Comparison of ENCODE assay signal across 8 cellular contexts in genomic region chrX:57121162-57121741, GRCh38. TPM values are rescaled to one million over a fixed set of nuclear protein-coding genes. Genes with fewer than 3 reads are reported as not detected.
A peak's percentile ranks its signal among the peaks of the same experiment; 100 is the strongest.
DNase-seq lines count a peak whose midpoint lies in the region; ATAC-seq and TF ChIP-seq lines count a peak whose summit lies in the region.

TSS of gene SPIN2B (minus strand) at chrX:57121548.

- POLR2A ChIA-PET in CD8-positive, alpha-beta T cell (lab: Charles Lee) = no interaction called here

- peaks cover 4% of the 10 kb centered on the region for H3K4me1 ChIP-seq in CD8-positive, alpha-beta T cell (ENCODE audit: insufficient read depth, low read length)
- H3K4me1 ChIP-seq in endodermal cell (ENCODE audit: control insufficient read depth, insufficient read depth, low read length) = no peaks in the 10 kb centered on the region
- no peaks in the 10 kb centered on the region for H3K4me1 ChIP-seq in mesodermal cell (ENCODE audit: control insufficient read depth, insufficient read depth, low read length, poor library complexity, severe bottlenecking)

- H3K27ac Mint-ChIP-seq in CD8-positive, alpha-beta T cell = peak within 1 kb of the TSS; percentile 89
- H3K27ac Mint-ChIP-seq in endodermal cell = peak within 1 kb of the TSS; percentile 97

- peaks cover 24% of the 10 kb centered on the region for H3K36me3 Mint-ChIP-seq in CD8-positive, alpha-beta T cell
- peaks cover 9% of the 10 kb centered on the region for H3K36me3 Mint-ChIP-seq in endodermal cell (ENCODE audit: low read depth)

- CTCF ChIA-PET in CD8-positive, alpha-beta T cell (lab: Charles Lee) = no interaction called here

- WGBS in endodermal cell (ENCODE audit: insufficient coverage in 1 of 2, insufficient read length in 1 of 2), 2 experiments = 0% methylated on average over 1 to 40 of the region's 42 CpGs
- WGBS in mesodermal cell (ENCODE audit: insufficient coverage in 2 of 2), 2 experiments = 0% methylated on average over 2 to 4 of the region's 42 CpGs

- H3K9ac ChIP-seq in endodermal cell (ENCODE audit: extremely low read depth, low read length, poor library complexity, severe bottlenecking) = peak within 1 kb of the TSS; percentile 41

- H3K4me3 Mint-ChIP-seq in CD8-positive, alpha-beta T cell = peak within 1 kb of the TSS; percentile 94
- peak within 1 kb of the TSS; percentile 83 for H3K4me3 Mint-ChIP-seq in endodermal cell

- no peaks in the 10 kb centered on the region for H3K9me3 ChIP-seq in CD8-positive, alpha-beta T cell (ENCODE audit: low read length)
- H3K9me3 ChIP-seq in endodermal cell (ENCODE audit: control insufficient read depth, low read length) (no peaks in the 10 kb centered on the region), mesodermal cell (ENCODE audit: control insufficient read depth, low read length) (no peaks in the 10 kb centered on the region)

- H3K27me3 Mint-ChIP-seq in CD8-positive, alpha-beta T cell (ENCODE audit: low read depth) = no peaks in the 10 kb centered on the region
- H3K27me3 Mint-ChIP-seq in endodermal cell (ENCODE audit: insufficient read depth) = no peaks in the 10 kb centered on the region

- peak within 1 kb of the TSS; percentile 40 for H3K27ac ChIP-seq in CD8-positive, alpha-beta T cell (ENCODE audit: low read depth, low read length)
- H3K27ac ChIP-seq in HL-60 (replicated peaks) (peak within 1 kb of the TSS; percentile 73), endodermal cell (ENCODE audit: low read depth, low read length) (peak within 1 kb of the TSS; percentile 66), mesodermal cell (ENCODE audit: low read depth, low read length, severe bottlenecking) (peak within 1 kb of the TSS; percentile 81)

- H3K36me3 ChIP-seq in CD8-positive, alpha-beta T cell (ENCODE audit: insufficient read depth, low read length) = no peaks in the 10 kb centered on the region
- peaks cover 2% of the 10 kb centered on the region for H3K36me3 ChIP-seq in endodermal cell (ENCODE audit: control insufficient read depth, insufficient read depth, low read length)
- H3K36me3 ChIP-seq in mesodermal cell (ENCODE audit: control insufficient read depth, insufficient read depth, low read length) = peaks cover 8% of the 10 kb centered on the region

- intact Hi-C loops in CD8-positive, alpha-beta T cell (cut with DNase I, micrococcal nuclease) = loop anchor here (5.0 to 10.0 kb wide), 4 partner anchors 164 to 791 kb away; partner anchors contain the start of genes FAAH2 (in 1 of the 2), UBQLN2 (in 1 of the 2) and ZXDA (in 1 of the 2)

- no peaks in the 10 kb centered on the region for H3K27me3 ChIP-seq in CD8-positive, alpha-beta T cell (ENCODE audit: insufficient read depth, low read length)
- no peaks in the 10 kb centered on the region for H3K27me3 ChIP-seq in HL-60 (ENCODE audit: insufficient read depth, poor library complexity, severe bottlenecking)
- H3K27me3 ChIP-seq in endodermal cell (ENCODE audit: control insufficient read depth, insufficient read depth, low read length, poor library complexity, severe bottlenecking) = no peaks in the 10 kb centered on the region

- H3K4me3 ChIP-seq in CD8-positive, alpha-beta T cell (ENCODE audit: low read depth, low read length) = peak within 1 kb of the TSS; percentile 60
- H3K4me3 ChIP-seq in HL-60 (replicated peaks; ENCODE audit: insufficient read depth, low read length) (peak within 1 kb of the TSS; percentile 56), endodermal cell (ENCODE audit: low read length) (peak within 1 kb of the TSS; percentile 85), mesodermal cell (ENCODE audit: extremely low read depth, insufficient read depth, low read length, poor library complexity, severe bottlenecking) (peak within 1 kb of the TSS; percentile 42)

- H3K4me1 Mint-ChIP-seq in CD8-positive, alpha-beta T cell (ENCODE audit: low read depth) = peaks cover 13% of the 10 kb centered on the region
- H3K4me1 Mint-ChIP-seq in endodermal cell = peaks cover 4% of the 10 kb centered on the region

- TF ChIP-seq CTCF in CD8-positive, alpha-beta T cell (IDR thresholded peaks at IDR 0.05) = no peak
- no peak for TF ChIP-seq CTCF in HL-60 (IDR thresholded peaks at IDR 0.05; ENCODE audit: insufficient read depth, low read length)
- TF ChIP-seq CTCF in endodermal cell (conservative IDR thresholded peaks at IDR 0.05) = peak; percentile 31

- peak; percentile 43 to 84 (median 69) for DNase-seq in CD8-positive, alpha-beta T cell
- DNase-seq in HL-60 (ENCODE audit: low read depth in 1 of 2, low spot score in 1 of 2) (peak; percentile 61 to 86), NOMO-1 treated with DMSO at 0.1 percent for 48 hours (lab: John Stamatoyannopoulos, UW; ENCODE audit: unreplicated experiment) (peak; percentile 84), endodermal cell (peak; percentile 95)
- DNase-seq in activated CD8-positive, alpha-beta memory T cell treated with anti-CD3 and anti-CD28 coated beads for 4 hours (ENCODE audit: low read depth in 2 of 2) = peak; percentile 44 to 62
- DNase-seq in stimulated activated CD8-positive, alpha-beta memory T cell treated with anti-CD3 and anti-CD28 coated beads, Interleukin-15, amount 100 ng/mL, for 4 hours (ENCODE audit: low read depth in 2 of 2) = peak; percentile 58 to 63

- ATAC-seq in CD8-positive, alpha-beta T cell = peak; percentile 99
- peak; percentile 99 for ATAC-seq in GM19463 (IDR thresholded peaks at IDR 0.05; ENCODE audit: unreplicated experiment)

- H3K9me3 Mint-ChIP-seq in CD8-positive, alpha-beta T cell = no peaks in the 10 kb centered on the region
- H3K9me3 Mint-ChIP-seq in endodermal cell = peaks cover 33% of the 10 kb centered on the region

RNA-seq across cellular contexts. Expression of gene SPIN2B, which starts in this region (rescaled TPM):
- total RNA-seq in CD8-positive, alpha-beta T cell = 1 to 10 TPM; 8.1 to 8.6 TPM
- total RNA-seq in endodermal cell = 10 to 100 TPM; 12.0 to 16.4 TPM
- polyA plus RNA-seq in endodermal cell (2013, experiment 1 of 2) = 13.0 TPM
- 12.0 TPM for polyA plus RNA-seq in endodermal cell (2013, experiment 2 of 2)
- polyA plus RNA-seq in mesodermal cell (2013, experiment 1 of 2) = 8.7 TPM
- 11.6 TPM for polyA plus RNA-seq in mesodermal cell (2013, experiment 2 of 2)

Comparison
In these comparisons a context has a peak if more than half of its experiments do, and no peak if none do; other contexts are left out.
1. Peak in every context shown above with its lines: DNase-seq, ATAC-seq, H3K4me3 ChIP-seq and H3K27ac ChIP-seq.